Comparison of ENCODE assay signal across 8 cellular contexts in genomic region chr19:16659832-16660708, GRCh38. TPM values are rescaled to one million over a fixed set of nuclear protein-coding genes. Genes with fewer than 3 reads are reported as not detected.
DNase-seq lines count a peak whose midpoint lies in the region; ATAC-seq and TF ChIP-seq lines count a peak whose summit lies in the region.

SMIM7 (minus strand) TSS chr19:16660144; CDS start chr19:16660110, 34 bp downstream.

- in situ Hi-C loops in KBM-7 (cut with MboI; ENCODE audit: low pct_unique_long_range_greater_than_20kb, low sequenced_read_pairs) = no loop called here

- TF ChIP-seq POLR2A in erythroblast (IDR thresholded peaks at IDR 0.05; ENCODE audit: low read length) = peak; percentile 96

- H3K4me3 Mint-ChIP-seq in activated T-cell treated with anti-CD3 and anti-CD28 coated beads, Interleukin-2, amount 50 U/mL, for 24 hours = peak within 1 kb of the TSS; percentile 99

- peak; percentile 83 for ATAC-seq in GM21717 (IDR thresholded peaks at IDR 0.05; ENCODE audit: unreplicated experiment)

- H3K27me3 ChIP-seq in mucosa of rectum (ENCODE audit: control insufficient read depth in 2 of 2, insufficient read depth in 2 of 2, low read length in 2 of 2) = no peaks in the 10 kb centered on the region

- peaks cover 21 to 37% of the 10 kb centered on the region in 2 donors for H3K36me3 ChIP-seq in mucosa of rectum (ENCODE audit: control insufficient read depth in 2 of 2, insufficient read depth in 2 of 2, low read length in 2 of 2)

- peaks cover 17 to 23% of the 10 kb centered on the region in 2 donors for H3K4me1 ChIP-seq in mucosa of rectum (ENCODE audit: control insufficient read depth in 2 of 2, insufficient read depth in 2 of 2, low read length in 2 of 2)

- peak within 1 kb of the TSS; percentile 100 for H3K27ac Mint-ChIP-seq in activated T-cell treated with anti-CD3 and anti-CD28 coated beads, Interleukin-2, amount 50 U/mL, for 24 hours

- no peaks in the 10 kb centered on the region for H3K9me3 ChIP-seq in mucosa of rectum (ENCODE audit: control insufficient read depth in 2 of 2, low read length in 2 of 2)

- H3K4me3 ChIP-seq in mucosa of rectum (ENCODE audit: low read length in 2 of 2) = peak within 1 kb of the TSS; percentile 82 to 97

- no peaks in the 10 kb centered on the region for H3K9me3 Mint-ChIP-seq in activated T-cell treated with anti-CD3 and anti-CD28 coated beads, Interleukin-2, amount 50 U/mL, for 24 hours

- peaks cover 46% of the 10 kb centered on the region for H3K36me3 Mint-ChIP-seq in activated T-cell treated with anti-CD3 and anti-CD28 coated beads, Interleukin-2, amount 50 U/mL, for 24 hours (ENCODE audit: low read depth)

- peaks cover 39% of the 10 kb centered on the region for H3K4me1 Mint-ChIP-seq in activated T-cell treated with anti-CD3 and anti-CD28 coated beads, Interleukin-2, amount 50 U/mL, for 24 hours (ENCODE audit: low read depth)

- peak within 1 kb of the TSS; percentile 90 to 95 for H3K27ac ChIP-seq in mucosa of rectum (ENCODE audit: low read depth in 2 of 2, low read length in 2 of 2)

- peaks cover 7% of the 10 kb centered on the region for H3K27me3 Mint-ChIP-seq in activated T-cell treated with anti-CD3 and anti-CD28 coated beads, Interleukin-2, amount 50 U/mL, for 24 hours

- peak; percentile 86 for DNase-seq in DMS53 treated with DMSO at 0.1 percent for 48 hours (lab: John Stamatoyannopoulos, UW; ENCODE audit: unreplicated experiment)
- DNase-seq in KBM-7 = peak; percentile 99
- DNase-seq in activated T-cell treated with anti-CD3 and anti-CD28 coated beads, Interleukin-2, amount 50 U/mL, for 24 hours = peak; percentile 98
- DNase-seq in erythroblast (lab: John Stamatoyannopoulos, UW) = peak; percentile 99
- DNase-seq in stimulated activated CD8-positive, alpha-beta memory T cell treated with anti-CD3 and anti-CD28 coated beads, Interleukin-4, amount 100 ng/mL, for 48 hours = peak; percentile 98

- H3K9ac ChIP-seq in mucosa of rectum (ENCODE audit: low read depth in 1 of 2, low read length in 2 of 2) = peak within 1 kb of the TSS; percentile 78 to 90

TF ChIP-seq in PFSK-1, 5 proteins besides CTCF, POLR2A, EP300 and RAD21:
- TF ChIP-seq TAF1 (IDR thresholded peaks at IDR 0.05; ENCODE audit: borderline replicate concordance, insufficient read depth, low read length) (peak; percentile 89), POLR2AphosphoS5 (IDR thresholded peaks at IDR 0.05; ENCODE audit: low read depth, low read length) (peak; percentile 95), REST (IDR thresholded peaks at IDR 0.05; ENCODE audit: insufficient read depth in 1 of 2, low read depth in 2 of 2, low read length in 2 of 2) (no peak), FOXP2 (optimal IDR thresholded peaks at IDR 0.05; ENCODE audit: borderline replicate concordance, extremely low read depth, extremely low read length, insufficient read depth) (peak; percentile 33), SIN3A (IDR thresholded peaks at IDR 0.05; ENCODE audit: borderline replicate concordance, insufficient read depth, low read length) (peak; percentile 81; the same call in 1 of the 2 replicates)
TF ChIP-seq in PFSK-1: peak in this region for 4.

RNA-seq across cellular contexts. Expression of gene SMIM7, which starts in this region (rescaled TPM):
- 38.4 TPM for polyA plus RNA-seq in PFSK-1 (2012; ENCODE audit: insufficient read length, low read depth)

Comparison
In these comparisons a context has a peak if more than half of its experiments do, and no peak if none do; other contexts are left out.
1. Peak in every context shown above with its lines: DNase-seq, ATAC-seq, H3K4me3 ChIP-seq and H3K27ac ChIP-seq.